ENCODE assay signal across 8 cellular contexts in the genomic region with DNA sequence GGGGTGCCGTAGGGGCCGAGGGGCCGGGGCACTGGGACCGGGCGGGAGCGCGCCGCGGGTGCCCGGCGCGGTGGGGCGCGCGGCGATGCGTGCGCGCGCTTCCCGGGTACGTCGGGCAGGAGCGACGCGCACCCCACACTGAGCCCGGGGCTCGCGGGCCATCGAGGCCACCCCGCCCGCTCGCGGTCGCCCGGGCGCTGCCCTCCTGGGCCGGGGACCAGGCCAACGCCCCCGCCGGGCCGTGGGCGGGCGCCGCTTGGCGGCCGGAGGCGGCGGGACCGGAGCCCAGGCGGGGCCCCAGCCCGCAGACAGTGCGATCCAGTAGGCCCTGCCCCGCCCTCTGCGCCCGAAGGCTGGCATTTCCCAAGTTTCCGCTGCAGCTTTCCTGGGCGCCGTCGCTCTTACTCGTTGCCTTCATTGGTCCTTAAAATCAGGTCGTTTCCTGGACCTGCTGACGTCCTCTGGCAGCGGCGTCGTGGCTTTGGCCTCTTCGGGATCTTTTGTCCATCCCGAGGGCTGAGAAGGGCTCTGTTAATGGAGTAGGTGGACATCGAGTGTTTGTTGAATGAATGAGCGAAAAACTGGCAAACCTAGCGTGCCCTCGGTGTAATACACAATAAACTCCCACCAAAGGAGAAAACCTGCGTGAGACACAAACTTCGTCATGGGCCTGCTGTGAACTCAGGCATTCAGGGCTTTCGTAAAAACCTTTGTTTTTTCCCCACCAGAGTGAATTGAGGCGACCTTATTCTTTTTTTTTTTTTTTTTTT. TPM values are rescaled to one million over a fixed set of nuclear protein-coding genes. Genes with fewer than 3 reads are reported as not detected.
DNase-seq lines count a peak whose midpoint lies in the region; ATAC-seq and TF ChIP-seq lines count a peak whose summit lies in the region.

No MANE protein-coding gene starts in this region.

- CTCF ChIA-PET in Caco-2 (lab: Charles Lee) = interaction anchor here (0.5 to 2.2 kb wide), 5 partner anchors 12 to 276 kb away, joined by 3 to 13 read pairs (median 6); no protein-coding TSS in a partner anchor

- peak; percentile 71 for ATAC-seq in Right ventricle myocardium superior (ENCODE audit: poor library complexity)
- no peak for ATAC-seq in GM18517 (IDR thresholded peaks at IDR 0.05; ENCODE audit: unreplicated experiment)

- peaks cover 10% of the 10 kb centered on the region for H3K4me1 ChIP-seq in Caco-2

- peaks cover 8% of the 10 kb centered on the region for H3K4me1 Mint-ChIP-seq in Caco-2 (ENCODE audit: low read depth, unreplicated experiment)
- H3K4me1 Mint-ChIP-seq in osteocyte (ENCODE audit: unreplicated experiment) = peaks cover 58% of the 10 kb centered on the region

- no peak for TF ChIP-seq CTCF in Caco-2 (IDR thresholded peaks at IDR 0.05; ENCODE audit: insufficient read depth in 1 of 2, low read depth in 1 of 2, low read length in 1 of 2, severe bottlenecking in 1 of 2, unreplicated experiment in 1 of 2)
- TF ChIP-seq CTCF in osteocyte (IDR thresholded peaks at IDR 0.05) = peak; percentile 25

- no peaks in the 10 kb centered on the region for H3K36me3 ChIP-seq in Caco-2 (ENCODE audit: control insufficient read depth, insufficient read depth, low read length)

- peak overlapping the region; percentile 85 for H3K4me3 Mint-ChIP-seq in Caco-2 (ENCODE audit: unreplicated experiment)
- peak overlapping the region; percentile 98 for H3K4me3 Mint-ChIP-seq in osteocyte (ENCODE audit: unreplicated experiment)

- H3K4me3 ChIP-seq in Caco-2 (ENCODE audit: low read depth, low read length) = peak overlapping the region; percentile 90

- H3K9me3 Mint-ChIP-seq in Caco-2 (ENCODE audit: unreplicated experiment) (no peaks in the 10 kb centered on the region), osteocyte (ENCODE audit: unreplicated experiment) (no peaks in the 10 kb centered on the region)

- no peaks in the 10 kb centered on the region for H3K27me3 ChIP-seq in Caco-2 (replicated peaks; ENCODE audit: control insufficient read depth, insufficient read depth, low read length)

- H3K27ac Mint-ChIP-seq in Caco-2 (ENCODE audit: unreplicated experiment) (peak overlapping the region; percentile 88), osteocyte (ENCODE audit: unreplicated experiment) (peak overlapping the region; percentile 99)

- H3K36me3 Mint-ChIP-seq in Caco-2 (ENCODE audit: insufficient read depth, unreplicated experiment) = peaks cover 6% of the 10 kb centered on the region
- peaks cover under 1% of the 10 kb centered on the region for H3K36me3 Mint-ChIP-seq in osteocyte (ENCODE audit: unreplicated experiment)

- no TSS peak for BruUV-seq in Caco-2 (replicated peaks; lab: Mats Ljungman, UMichigan)

- H3K27me3 Mint-ChIP-seq in Caco-2 (ENCODE audit: insufficient read depth, unreplicated experiment) (no peaks in the 10 kb centered on the region), osteocyte (ENCODE audit: unreplicated experiment) (no peaks in the 10 kb centered on the region)

- POLR2A ChIA-PET in Caco-2 (lab: Charles Lee) = interaction anchor here (0.5 to 1.2 kb wide), 5 partner anchors 12 to 425 kb away, joined by 3 to 9 read pairs (median 5); no protein-coding TSS in a partner anchor

- H3K9me3 ChIP-seq in Caco-2 = no peaks in the 10 kb centered on the region

- peak; percentile 78 to 87 for DNase-seq in Caco-2
- peak; percentile 35 for DNase-seq in NCI-H146 treated with DMSO at 0.1 percent for 48 hours (lab: John Stamatoyannopoulos, UW; ENCODE audit: unreplicated experiment)
- DNase-seq in amniotic epithelial cell (ENCODE audit: low read depth) = peak; percentile 77
- peak; percentile 82 for DNase-seq in Right ventricle myocardium superior
- DNase-seq in osteocyte (ENCODE audit: extremely low spot score, unreplicated experiment) = peak; percentile 91
- DNase-seq in SKM-1 treated with dmso at 0.1 percent for 144 hours (lab: John Stamatoyannopoulos, UW; ENCODE audit: unreplicated experiment) = no peak
- DNase-seq in effector CD8-positive, alpha-beta T cell (lab: John Stamatoyannopoulos, UW) = no peak

- intact Hi-C loops in Caco-2 (cut with micrococcal nuclease; ENCODE audit: unreplicated experiment) = loop anchor here (1.0 kb wide), 2 partner anchors 12 to 47 kb away; no protein-coding TSS in a partner anchor
- intact Hi-C loops in Right ventricle myocardium superior (cut with DNase I) = no loop called here

RNA-seq across cellular contexts. Expression of gene PARVA, which starts 0.6 kb away (rescaled TPM):
- 37.6 and 45.3 TPM in 2 replicates for total RNA-seq in Caco-2 (2022)
- 61.2 TPM for total RNA-seq in Right ventricle myocardium superior
- 144 and 148 TPM in 2 replicates for total RNA-seq in osteocyte

Comparison
In these comparisons a context has a peak if more than half of its experiments do, and no peak if none do; other contexts are left out.
1. DNase-seq: peak in Caco-2 (2 of 2), NCI-H146 treated with DMSO at 0.1 percent for 48 hours (single experiment), amniotic epithelial cell (single experiment), Right ventricle myocardium superior (single experiment) and osteocyte (single experiment); none in SKM-1 treated with dmso at 0.1 percent for 144 hours (single experiment) and effector CD8-positive, alpha-beta T cell (single experiment).